Comparison of ENCODE assay signal across 8 cellular contexts in the genomic region with DNA sequence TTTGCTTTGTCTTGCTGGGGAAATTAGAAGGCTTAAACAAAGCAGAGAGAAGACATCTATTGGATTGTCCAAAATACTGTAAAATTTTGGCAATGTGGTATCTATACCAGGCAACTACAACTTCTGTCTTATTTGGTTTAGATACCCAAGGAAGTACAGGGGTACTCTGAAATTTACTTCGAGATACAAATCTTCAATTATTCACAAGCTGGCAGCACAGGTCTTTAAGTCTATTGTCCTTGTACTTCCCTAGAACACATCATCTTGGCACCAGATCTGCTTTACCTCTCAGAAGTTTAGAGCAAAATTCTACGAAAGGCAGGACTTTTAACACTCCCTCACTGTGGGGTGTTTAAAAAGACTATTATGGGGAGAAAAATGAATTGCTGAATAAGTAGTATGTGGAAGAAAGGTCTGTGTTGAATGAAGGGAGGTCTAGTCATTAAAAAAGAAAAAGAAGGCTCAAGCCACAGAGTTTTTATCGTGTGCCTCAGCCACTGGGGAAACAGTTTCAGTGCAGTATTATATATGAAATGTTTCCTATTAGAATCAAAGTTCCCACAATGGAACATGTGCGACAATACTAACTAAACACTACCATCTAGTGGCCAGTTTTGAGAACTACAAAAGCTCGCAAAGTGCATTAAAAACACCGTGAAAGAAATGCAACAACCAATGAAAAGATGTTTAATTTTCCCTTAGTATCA.
DNase-seq lines count a peak whose midpoint lies in the region; ATAC-seq, FAIRE-seq and TF ChIP-seq lines count a peak whose summit lies in the region.

No MANE protein-coding gene starts in this region.

- no peak overlapping the region for H2BK120ac ChIP-seq in H9 (ENCODE audit: low read depth, low read length, poor library complexity, severe bottlenecking)

- no peak overlapping the region for H2BK12ac ChIP-seq in H9 (ENCODE audit: insufficient read length, low read depth, low read length)

- H3F3A ChIP-seq in SU-DHL-6 (ENCODE audit: insufficient read depth) = no peaks in the 10 kb centered on the region

- peak overlapping the region; percentile 15 for H3K4me3 ChIP-seq in SU-DHL-6 (ENCODE audit: insufficient read depth, low read length, poor library complexity, severe bottlenecking)
- peak overlapping the region; percentile 10 to 48 (median 30) for H3K4me3 ChIP-seq in esophagus squamous epithelium
- H3K4me3 ChIP-seq in naive thymus-derived CD4-positive, alpha-beta T cell (ENCODE audit: low read length) = no peak overlapping the region

- H3K9me3 ChIP-seq in H9 (ENCODE audit: control insufficient read depth, low read depth, low read length) = no peaks in the 10 kb centered on the region
- no peaks in the 10 kb centered on the region for H3K9me3 ChIP-seq in SU-DHL-6 (ENCODE audit: insufficient read depth, low read length)
- H3K9me3 ChIP-seq in esophagus squamous epithelium = no peaks in the 10 kb centered on the region
- H3K9me3 ChIP-seq in naive thymus-derived CD4-positive, alpha-beta T cell (ENCODE audit: control insufficient read depth in 2 of 3, low read length in 3 of 3) = no peaks in the 10 kb centered on the region

- no peak overlapping the region for H4K5ac ChIP-seq in H9 (ENCODE audit: insufficient read length, low read depth, low read length)

- no peaks in the 10 kb centered on the region for H3K23me2 ChIP-seq in H9 (ENCODE audit: insufficient read length, low read depth, low read length, poor library complexity, severe bottlenecking)

- H3K9me3 Mint-ChIP-seq in H9 = no peaks in the 10 kb centered on the region
- no peaks in the 10 kb centered on the region for H3K9me3 Mint-ChIP-seq in naive thymus-derived CD4-positive, alpha-beta T cell

- no peak overlapping the region for H3K14ac ChIP-seq in H9 (ENCODE audit: insufficient read depth, low read length)

- H3K9ac ChIP-seq in H9 (ENCODE audit: extremely low read depth, insufficient read length, low read length) = no peak overlapping the region
- 0 out of 2 replicates have a peak overlapping the region, but pooled peaks have one; percentile 17 for H3K9ac ChIP-seq in SU-DHL-6 (ENCODE audit: low read length)

- H3K36me3 ChIP-seq in SU-DHL-6 (ENCODE audit: low read length) (no peaks in the 10 kb centered on the region), esophagus squamous epithelium (no peaks in the 10 kb centered on the region)
- no peaks in the 10 kb centered on the region for H3K36me3 ChIP-seq in naive thymus-derived CD4-positive, alpha-beta T cell (ENCODE audit: control insufficient read depth in 2 of 3, insufficient read depth in 3 of 3, low read length in 3 of 3)

- CTCF ChIA-PET in naive thymus-derived CD4-positive, alpha-beta T cell (lab: Charles Lee) = interaction anchor here (0.6 to 2.5 kb wide), 10 partner anchors 9 to 918 kb away, joined by 3 to 27 read pairs (median 4); no protein-coding TSS in a partner anchor

- no CpG with 5 or more reads among the region's 6 CpGs for WGBS in H9 (ENCODE audit: extremely low coverage, insufficient read length, low lambda C conversion rate)
- 10 to 13% methylated on average over 6 of the region's 6 CpGs for WGBS in esophagus squamous epithelium, 2 donors

- no peaks in the 10 kb centered on the region for H3K9me2 ChIP-seq in SU-DHL-6 (replicated peaks; ENCODE audit: insufficient read depth, low read length)

- H3K79me1 ChIP-seq in H9 (ENCODE audit: insufficient read depth, low read depth, low read length, poor library complexity, severe bottlenecking) = no peaks in the 10 kb centered on the region

- FAIRE-seq in A204.1 (lab: Jason Lieb, UNC) = peak; percentile 86

- no peak overlapping the region for H3K4ac ChIP-seq in H9 (ENCODE audit: low read depth, low read length)

- H3K18ac ChIP-seq in H9 (ENCODE audit: insufficient read length, low read depth, low read length) = no peak overlapping the region

- H2BK20ac ChIP-seq in H9 (ENCODE audit: low read depth, low read length, poor library complexity, severe bottlenecking) = no peak overlapping the region

- H3K4me2 ChIP-seq in H9 (ENCODE audit: insufficient read depth, insufficient read length, low read length) (no peak overlapping the region), SU-DHL-6 (ENCODE audit: low read depth, low read length, poor library complexity, severe bottlenecking) (peak overlapping the region; percentile 64)

- no peak overlapping the region for H2BK5ac ChIP-seq in H9 (ENCODE audit: insufficient read length, low read length)

- H3K79me2 ChIP-seq in H9 (ENCODE audit: insufficient read depth, low read length) (no peaks in the 10 kb centered on the region), SU-DHL-6 (ENCODE audit: insufficient read depth, low read length) (no peaks in the 10 kb centered on the region)

- POLR2A ChIA-PET in naive thymus-derived CD4-positive, alpha-beta T cell (lab: Charles Lee) = no interaction called here

- no peak for TF ChIP-seq POLR2A in esophagus squamous epithelium (IDR thresholded peaks at IDR 0.05)

- H3K56ac ChIP-seq in H9 (ENCODE audit: insufficient read length, low read depth, low read length) = no peak overlapping the region

- no peaks in the 10 kb centered on the region for H3K4me1 ChIP-seq in H9 (ENCODE audit: insufficient read depth, low read length)
- peaks cover 0 to 30% (median 9%) of the 10 kb centered on the region in 3 donors for H3K4me1 ChIP-seq in esophagus squamous epithelium
- H3K4me1 ChIP-seq in naive thymus-derived CD4-positive, alpha-beta T cell (ENCODE audit: control insufficient read depth in 2 of 2, insufficient read depth in 2 of 2, low read length in 2 of 2) = peaks cover 0 to 6% of the 10 kb centered on the region in 2 donors

- peak; percentile 84 for ATAC-seq in naive thymus-derived CD4-positive, alpha-beta T cell

- no peak overlapping the region for H3K27ac ChIP-seq in H9 (ENCODE audit: insufficient read length, low read depth, low read length)
- H3K27ac ChIP-seq in SU-DHL-6 (ENCODE audit: low read depth, low read length) = peak overlapping the region; percentile 62
- H3K27ac ChIP-seq in esophagus squamous epithelium = peak overlapping the region; percentile 65 to 89 (median 81)
- no peak overlapping the region for H3K27ac ChIP-seq in naive thymus-derived CD4-positive, alpha-beta T cell (ENCODE audit: low read depth, low read length)

- H3K4me3 Mint-ChIP-seq in H9 = no peak overlapping the region
- no peak overlapping the region for H3K4me3 Mint-ChIP-seq in naive thymus-derived CD4-positive, alpha-beta T cell

- H3K23ac ChIP-seq in H9 (ENCODE audit: insufficient read length, low read depth, low read length) = no peak overlapping the region

- no peak overlapping the region for H4K91ac ChIP-seq in H9 (ENCODE audit: insufficient read length, low read depth, low read length)

- intact Hi-C loops in esophagus squamous epithelium (cut with DNase I) = loop anchor here (5.0 to 10.0 kb wide), 3 partner anchors 125 to 408 kb away; no protein-coding TSS in a partner anchor
- intact Hi-C loops in naive thymus-derived CD4-positive, alpha-beta T cell (cut with micrococcal nuclease) = loop anchor here (1.0 to 5.0 kb wide), 8 partner anchors 127 to 928 kb away; no protein-coding TSS in a partner anchor

- H3K36me3 Mint-ChIP-seq in H9 (ENCODE audit: insufficient read depth in 1 of 3, low read depth in 3 of 3) = no peaks in the 10 kb centered on the region
- no peaks in the 10 kb centered on the region for H3K36me3 Mint-ChIP-seq in naive thymus-derived CD4-positive, alpha-beta T cell

- H3K4me1 Mint-ChIP-seq in H9 = peaks cover 7 to 12% of the 10 kb centered on the region in 2 experiments
- H3K4me1 Mint-ChIP-seq in naive thymus-derived CD4-positive, alpha-beta T cell = no peaks in the 10 kb centered on the region

- no peak overlapping the region for H2AK5ac ChIP-seq in H9 (ENCODE audit: insufficient read length, low read length)

- H3K27me3 Mint-ChIP-seq in H9 (ENCODE audit: low read depth) = no peaks in the 10 kb centered on the region; the same call in 1 of the 2 replicates
- H3K27me3 Mint-ChIP-seq in naive thymus-derived CD4-positive, alpha-beta T cell = peaks cover 0 to 13% (median 5%) of the 10 kb centered on the region in 5 donors

- TF ChIP-seq CTCF in H9 (conservative IDR thresholded peaks at IDR 0.05) (peak; percentile 92), SU-DHL-6 (IDR thresholded peaks at IDR 0.05; ENCODE audit: insufficient read depth, low read length, poor library complexity, severe bottlenecking) (no peak), esophagus squamous epithelium (IDR thresholded peaks at IDR 0.05) (peak; percentile 43 to 91 (median 80))

- H2BK15ac ChIP-seq in H9 (ENCODE audit: low read depth, low read length) = no peak overlapping the region

- no peak overlapping the region for H2AFZ ChIP-seq in H9 (ENCODE audit: low read length)
- H2AFZ ChIP-seq in SU-DHL-6 (ENCODE audit: low read depth, low read length, severe bottlenecking) = peak overlapping the region; percentile 73

- DNase-seq in GF-D8 (lab: John Stamatoyannopoulos, UW) = peak; percentile 10
- DNase-seq in H9 = no peak
- DNase-seq in LoVo (ENCODE audit: low spot score) = peak; percentile 81
- DNase-seq in esophagus squamous epithelium (lab: John Stamatoyannopoulos, UW) = no peak
- DNase-seq in naive thymus-derived CD4-positive, alpha-beta T cell = peak in 6 of 9 donors; percentile 4 to 52 (median 41)
- DNase-seq in HuH-7 (ENCODE audit: low spot score) = no peak

- no peaks in the 10 kb centered on the region for H3K27me3 ChIP-seq in H9 (ENCODE audit: insufficient read depth, low read length)
- no peaks in the 10 kb centered on the region for H3K27me3 ChIP-seq in SU-DHL-6 (ENCODE audit: low read length)
- H3K27me3 ChIP-seq in esophagus squamous epithelium = no peaks in the 10 kb centered on the region
- H3K27me3 ChIP-seq in naive thymus-derived CD4-positive, alpha-beta T cell (ENCODE audit: control insufficient read depth in 2 of 2, insufficient read depth in 2 of 2, low read length in 2 of 2) = no peaks in the 10 kb centered on the region

- no peak overlapping the region for H3T11ph ChIP-seq in H9 (ENCODE audit: low read length)

- no peak overlapping the region for H4K8ac ChIP-seq in H9 (replicated peaks; ENCODE audit: insufficient read length, low read depth, low read length)

- no peaks in the 10 kb centered on the region for H4K20me1 ChIP-seq in H9 (ENCODE audit: control insufficient read depth, insufficient read depth, insufficient read length)
- H4K20me1 ChIP-seq in SU-DHL-6 (ENCODE audit: low read depth, low read length) = no peaks in the 10 kb centered on the region

- no peak overlapping the region for H3K27ac Mint-ChIP-seq in H9
- H3K27ac Mint-ChIP-seq in naive thymus-derived CD4-positive, alpha-beta T cell = no peak overlapping the region

Comparison
In these comparisons a context has a peak if more than half of its experiments do, and no peak if none do; other contexts are left out.
1. DNase-seq: peak in GF-D8 (single experiment), LoVo (single experiment) and naive thymus-derived CD4-positive, alpha-beta T cell (6 of 9); none in H9 (single experiment), esophagus squamous epithelium (single experiment) and HuH-7 (single experiment).
2. H3K27ac ChIP-seq: peak in SU-DHL-6 (single experiment) and esophagus squamous epithelium (4 of 4); none in H9 (single experiment) and naive thymus-derived CD4-positive, alpha-beta T cell (single experiment).